Comparison of ENCODE assay signal across 18 cellular contexts in genomic region chr5:90477073-90477472, GRCh38. TPM values are rescaled to one million over a fixed set of nuclear protein-coding genes. Genes with fewer than 3 reads are reported as not detected.
A peak's percentile ranks its signal among the peaks of the same experiment; 100 is the strongest.
DNase-seq lines count a peak whose midpoint lies in the region; ATAC-seq and TF ChIP-seq lines count a peak whose summit lies in the region.
"Had no signal": no experiment of that assay in that cellular context is flagged by ENCODE, and none has a peak within 500 bp of the region (broad histone marks: within the 10 kb centered on the region; RNA-seq: fewer than 3 reads in every experiment).

No MANE protein-coding gene starts in this region.

- peaks cover 7% of the 10 kb centered on the region for H4K20me1 ChIP-seq in Loucy (ENCODE audit: insufficient read depth, low read length, poor library complexity, severe bottlenecking)

- no peaks in the 10 kb centered on the region for H3K9me3 ChIP-seq in Loucy (ENCODE audit: insufficient read depth, low read depth, low read length)
- H3K9me3 ChIP-seq: pancreas, SJSA1 had no signal

- H3K4me2 ChIP-seq in Loucy (ENCODE audit: low read depth, low read length, poor library complexity, severe bottlenecking) = peak overlapping the region; percentile 72

- no peak for TF ChIP-seq CTCF in Loucy (conservative IDR thresholded peaks at IDR 0.05; ENCODE audit: low read length)

- H3F3A ChIP-seq in Loucy (ENCODE audit: low read depth) = no peaks in the 10 kb centered on the region

- no peaks in the 10 kb centered on the region for H3K27me3 ChIP-seq in Loucy (ENCODE audit: insufficient read depth, low read length, poor library complexity, severe bottlenecking)
- H3K27me3 ChIP-seq: pancreas, SJSA1 had no signal

- DNase-seq in EL (peak; percentile 32), cerebellar cortex (ENCODE audit: low spot score) (peak; percentile 1), medulla oblongata (ENCODE audit: extremely low spot score) (peak; percentile 33), glomerular visceral epithelial cell (ENCODE audit: extremely low spot score) (no peak), occipital lobe (lab: John Stamatoyannopoulos, UW) (no peak), DMS153 (lab: John Stamatoyannopoulos, UW) (no peak)
- DNase-seq: CD4-positive, alpha-beta memory T cell; left colon; MV-4-11; NCI-H510A; pancreas; stimulated activated CD4-positive, alpha-beta T cell treated with anti-CD3 and anti-CD28 coated beads, Interleukin-4, amount 100 ng/mL, for 1 hour had no signal

- H3K4me3 ChIP-seq in Loucy (ENCODE audit: low read length, poor library complexity, severe bottlenecking) = peak overlapping the region; percentile 46
- H3K4me3 ChIP-seq: pancreas, SJSA1 had no signal

- H3K79me2 ChIP-seq in Loucy (ENCODE audit: insufficient read depth, low read length) = peaks cover 18% of the 10 kb centered on the region

- no peak overlapping the region for H3K9ac ChIP-seq in Loucy (ENCODE audit: low read depth, low read length, poor library complexity, severe bottlenecking)

- H3K36me3 ChIP-seq in Loucy (ENCODE audit: insufficient read depth, low read length) = no peaks in the 10 kb centered on the region
- H3K36me3 ChIP-seq: pancreas had no signal

- peaks cover 28% of the 10 kb centered on the region for H3K4me1 ChIP-seq in Loucy (ENCODE audit: insufficient read depth, low read length, poor library complexity, severe bottlenecking)

- no peak for ATAC-seq in HG02610 (IDR thresholded peaks at IDR 0.05; ENCODE audit: unreplicated experiment)
- ATAC-seq: activated CD4-positive, CD25-positive, alpha-beta regulatory T cell treated with anti-CD3 and anti-CD28 coated beads, Interleukin-2, amount 50 U/mL, for 24 hours; activated T-helper 17 cell treated with anti-CD3 and anti-CD28 coated beads, Interleukin-2, amount 50 U/mL, for 72 hours; HCT116; left colon; pancreas had no signal

- H3K9me2 ChIP-seq in Loucy (replicated peaks; ENCODE audit: low read depth, low read length) = no peaks in the 10 kb centered on the region

- no peak overlapping the region for H2AFZ ChIP-seq in Loucy (ENCODE audit: low read length)

RNA-seq across cellular contexts. Expression of gene POLR3G, which starts 2.4 kb away (rescaled TPM):
- total RNA-seq in occipital lobe = 4.5 TPM

RNA-seq across cellular contexts. Expression of gene MBLAC2, which starts 2.5 kb away (rescaled TPM):
- 18.7 TPM for total RNA-seq in occipital lobe

RNA-seq across cellular contexts. Expression of gene LYSMD3, which starts 52.3 kb away (rescaled TPM):
- 25.6 TPM for total RNA-seq in occipital lobe

Comparison
In these comparisons a context has a peak if more than half of its experiments do, and no peak if none do; other contexts are left out.
1. DNase-seq: peak in EL (single experiment), cerebellar cortex (single experiment) and medulla oblongata (single experiment); none in glomerular visceral epithelial cell (single experiment), occipital lobe (single experiment) and DMS153 (single experiment).